1 cellular context compared by ENCODE assay signal in genomic region chr4:176123710-176124407, GRCh38.
TF ChIP-seq lines count a peak whose summit lies in the region.

No MANE protein-coding gene starts in this region.

TF ChIP-seq in GM12878, 131 proteins besides CTCF, POLR2A, EP300 and RAD21 (continued from another document and continues in another):
- TF ChIP-seq CEBPZ (IDR thresholded peaks at IDR 0.05; ENCODE audit: low read depth, low read length) (no peak), BHLHE40 (IDR thresholded peaks at IDR 0.05; ENCODE audit: borderline replicate concordance in 1 of 2, low read depth in 2 of 2, low read length in 1 of 2) (no peak; a peak in 1 of 4 replicates), SKIL (IDR thresholded peaks at IDR 0.05; ENCODE audit: low read depth, poor library complexity, severe bottlenecking) (peak; percentile 76), STAT1 (conservative IDR thresholded peaks at IDR 0.05) (no peak), NRF1 (conservative IDR thresholded peaks at IDR 0.05; ENCODE audit: low read depth, low read length) (no peak), MAX (IDR thresholded peaks at IDR 0.05; ENCODE audit: low read depth, low read length) (no peak), NR2F1 (conservative IDR thresholded peaks at IDR 0.05) (no peak), FOXM1 (IDR thresholded peaks at IDR 0.05; ENCODE audit: low read depth, low read length) (peak; percentile 89), ZBTB40 (IDR thresholded peaks at IDR 0.05; ENCODE audit: borderline replicate concordance) (no peak), SIN3A (IDR thresholded peaks at IDR 0.05; ENCODE audit: low read depth, low read length) (no peak), ELK1 (IDR thresholded peaks at IDR 0.05; ENCODE audit: low read depth, low read length) (peak; percentile 32; the same call in 1 of the 2 replicates), ZNF217 (IDR thresholded peaks at IDR 0.05) (peak; percentile 80; the same call in 1 of the 2 replicates), KLF5 (IDR thresholded peaks at IDR 0.05; ENCODE audit: partially characterized antibody) (no peak), E2F8 (IDR thresholded peaks at IDR 0.05; ENCODE audit: low read depth, partially characterized antibody) (no peak), RUNX3 (IDR thresholded peaks at IDR 0.05; ENCODE audit: low read length) (peak; percentile 92), NFXL1 (IDR thresholded peaks at IDR 0.05; ENCODE audit: borderline replicate concordance) (no peak), EZH2 (IDR thresholded peaks at IDR 0.05; ENCODE audit: borderline replicate concordance, control insufficient read depth, low read depth, low read length) (no peak), ZNF622 (IDR thresholded peaks at IDR 0.05) (no peak), RCOR1 (conservative IDR thresholded peaks at IDR 0.05; ENCODE audit: low read depth, low read length) (no peak), PAX8 (IDR thresholded peaks at IDR 0.05) (no peak), CEBPB (IDR thresholded peaks at IDR 0.05; ENCODE audit: borderline replicate concordance in 1 of 2, low read depth in 2 of 2, low read length in 2 of 2) (no peak; a peak in 1 of 4 replicates), IRF5 (IDR thresholded peaks at IDR 0.05; ENCODE audit: borderline replicate concordance) (no peak), IKZF1 (conservative IDR thresholded peaks at IDR 0.05) (peak; percentile 54), FOS (IDR thresholded peaks at IDR 0.05; ENCODE audit: borderline replicate concordance, extremely low read depth, insufficient read length) (no peak), CBX3 (IDR thresholded peaks at IDR 0.05; ENCODE audit: borderline replicate concordance, low read depth) (no peak), USF2 (IDR thresholded peaks at IDR 0.05; ENCODE audit: borderline replicate concordance, low read depth, low read length) (no peak), SMAD1 (IDR thresholded peaks at IDR 0.05; ENCODE audit: low read depth, partially characterized antibody) (peak; percentile 29), BCL11A (IDR thresholded peaks at IDR 0.05; ENCODE audit: low read depth, low read length) (peak; percentile 78; the same call in 1 of the 2 replicates), NBN (IDR thresholded peaks at IDR 0.05) (no peak), BMI1 (IDR thresholded peaks at IDR 0.05; ENCODE audit: borderline replicate concordance) (no peak), ASH2L (IDR thresholded peaks at IDR 0.05; ENCODE audit: borderline replicate concordance, low read depth) (no peak), BRCA1 (IDR thresholded peaks at IDR 0.05; ENCODE audit: low read depth, low read length) (no peak), CBFB (IDR thresholded peaks at IDR 0.05; ENCODE audit: low read depth) (peak; percentile 45; the same call in 1 of the 2 replicates)
- TF ChIP-seq, protein P1, sequence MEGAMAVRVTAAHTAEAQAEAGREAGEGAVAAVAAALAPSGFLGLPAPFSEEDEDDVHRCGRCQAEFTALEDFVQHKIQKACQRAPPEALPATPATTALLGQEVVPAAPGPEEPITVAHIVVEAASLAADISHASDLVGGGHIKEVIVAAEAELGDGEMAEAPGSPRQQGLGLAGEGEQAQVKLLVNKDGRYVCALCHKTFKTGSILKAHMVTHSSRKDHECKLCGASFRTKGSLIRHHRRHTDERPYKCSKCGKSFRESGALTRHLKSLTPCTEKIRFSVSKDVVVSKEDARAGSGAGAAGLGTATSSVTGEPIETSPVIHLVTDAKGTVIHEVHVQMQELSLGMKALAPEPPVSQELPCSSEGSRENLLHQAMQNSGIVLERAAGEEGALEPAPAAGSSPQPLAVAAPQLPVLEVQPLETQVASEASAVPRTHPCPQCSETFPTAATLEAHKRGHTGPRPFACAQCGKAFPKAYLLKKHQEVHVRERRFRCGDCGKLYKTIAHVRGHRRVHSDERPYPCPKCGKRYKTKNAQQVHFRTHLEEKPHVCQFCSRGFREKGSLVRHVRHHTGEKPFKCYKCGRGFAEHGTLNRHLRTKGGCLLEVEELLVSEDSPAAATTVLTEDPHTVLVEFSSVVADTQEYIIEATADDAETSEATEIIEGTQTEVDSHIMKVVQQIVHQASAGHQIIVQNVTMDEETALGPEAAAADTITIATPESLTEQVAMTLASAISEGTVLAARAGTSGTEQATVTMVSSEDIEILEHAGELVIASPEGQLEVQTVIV (IDR thresholded peaks at IDR 0.05; ENCODE audit: borderline replicate concordance, partially characterized antibody): no peak
- TF ChIP-seq, protein P2, sequence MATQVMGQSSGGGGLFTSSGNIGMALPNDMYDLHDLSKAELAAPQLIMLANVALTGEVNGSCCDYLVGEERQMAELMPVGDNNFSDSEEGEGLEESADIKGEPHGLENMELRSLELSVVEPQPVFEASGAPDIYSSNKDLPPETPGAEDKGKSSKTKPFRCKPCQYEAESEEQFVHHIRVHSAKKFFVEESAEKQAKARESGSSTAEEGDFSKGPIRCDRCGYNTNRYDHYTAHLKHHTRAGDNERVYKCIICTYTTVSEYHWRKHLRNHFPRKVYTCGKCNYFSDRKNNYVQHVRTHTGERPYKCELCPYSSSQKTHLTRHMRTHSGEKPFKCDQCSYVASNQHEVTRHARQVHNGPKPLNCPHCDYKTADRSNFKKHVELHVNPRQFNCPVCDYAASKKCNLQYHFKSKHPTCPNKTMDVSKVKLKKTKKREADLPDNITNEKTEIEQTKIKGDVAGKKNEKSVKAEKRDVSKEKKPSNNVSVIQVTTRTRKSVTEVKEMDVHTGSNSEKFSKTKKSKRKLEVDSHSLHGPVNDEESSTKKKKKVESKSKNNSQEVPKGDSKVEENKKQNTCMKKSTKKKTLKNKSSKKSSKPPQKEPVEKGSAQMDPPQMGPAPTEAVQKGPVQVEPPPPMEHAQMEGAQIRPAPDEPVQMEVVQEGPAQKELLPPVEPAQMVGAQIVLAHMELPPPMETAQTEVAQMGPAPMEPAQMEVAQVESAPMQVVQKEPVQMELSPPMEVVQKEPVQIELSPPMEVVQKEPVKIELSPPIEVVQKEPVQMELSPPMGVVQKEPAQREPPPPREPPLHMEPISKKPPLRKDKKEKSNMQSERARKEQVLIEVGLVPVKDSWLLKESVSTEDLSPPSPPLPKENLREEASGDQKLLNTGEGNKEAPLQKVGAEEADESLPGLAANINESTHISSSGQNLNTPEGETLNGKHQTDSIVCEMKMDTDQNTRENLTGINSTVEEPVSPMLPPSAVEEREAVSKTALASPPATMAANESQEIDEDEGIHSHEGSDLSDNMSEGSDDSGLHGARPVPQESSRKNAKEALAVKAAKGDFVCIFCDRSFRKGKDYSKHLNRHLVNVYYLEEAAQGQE (IDR thresholded peaks at IDR 0.05; ENCODE audit: low read depth, low read length): no peak
